In the genomic region with DNA sequence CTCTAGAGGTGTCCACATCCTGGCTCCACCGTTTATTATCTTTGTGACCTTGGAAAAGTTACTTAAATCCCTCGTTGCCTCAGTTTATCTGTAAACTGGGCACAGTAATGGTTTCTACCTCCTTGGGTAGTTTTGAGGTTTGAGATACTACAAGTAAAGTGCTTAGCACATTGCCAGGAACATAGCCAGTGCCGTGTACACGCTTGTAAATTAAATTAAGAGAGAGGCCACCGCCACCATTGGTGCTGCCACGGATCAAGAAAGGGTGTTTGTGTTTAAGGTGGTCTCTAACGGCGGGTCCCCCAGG, we compare ENCODE assay signal across 14 cellular contexts. TPM values are rescaled to one million over a fixed set of nuclear protein-coding genes. Genes with fewer than 3 reads are reported as not detected.
"Had no signal": no experiment of that assay in that cellular context is flagged by ENCODE, and none has a peak within 500 bp of the region (broad histone marks: within the 10 kb centered on the region; RNA-seq: fewer than 3 reads in every experiment).

No MANE protein-coding gene starts in this region.

- H3K4me3 Mint-ChIP-seq: activated CD4-positive, alpha-beta memory T cell treated with anti-CD3 and anti-CD28 coated beads, Interleukin-2, amount 10 ng/mL, durations not matched to agents 7 days and 5 days; activated T-helper 17 cell treated with anti-CD3 and anti-CD28 coated beads, Interleukin-2, amount 50 U/mL, for 72 hours; central memory CD8-positive, alpha-beta T cell; effector memory CD8-positive, alpha-beta T cell; naive B cell had no signal

- H3K27ac Mint-ChIP-seq: activated CD4-positive, alpha-beta memory T cell treated with anti-CD3 and anti-CD28 coated beads, Interleukin-2, amount 10 ng/mL, durations not matched to agents 7 days and 5 days; activated T-helper 17 cell treated with anti-CD3 and anti-CD28 coated beads, Interleukin-2, amount 50 U/mL, for 72 hours; effector memory CD8-positive, alpha-beta T cell had no signal

- H3K9me3 ChIP-seq: body of pancreas, thyroid gland, vagina had no signal

- H3K27ac ChIP-seq: body of pancreas, stomach, thyroid gland, vagina had no signal

- ATAC-seq: left cardiac atrium, right cardiac atrium had no signal

- DNase-seq: amniotic stem cell, left cardiac atrium, right cardiac atrium had no signal

- H3K27me3 ChIP-seq: thyroid gland, vagina had no signal

- H3K4me3 ChIP-seq: body of pancreas, lung, stomach, thyroid gland, vagina had no signal

- H3K36me3 ChIP-seq: stomach, thyroid gland, vagina had no signal

- H3K9me3 Mint-ChIP-seq: activated CD4-positive, alpha-beta memory T cell treated with anti-CD3 and anti-CD28 coated beads, Interleukin-2, amount 10 ng/mL, durations not matched to agents 7 days and 5 days; activated T-helper 17 cell treated with anti-CD3 and anti-CD28 coated beads, Interleukin-2, amount 50 U/mL, for 72 hours; central memory CD8-positive, alpha-beta T cell; effector memory CD8-positive, alpha-beta T cell had no signal

RNA-seq across cellular contexts. Expression of a gene that starts 5.8 kb away (rescaled TPM):
- total RNA-seq: left cardiac atrium, posterior vena cava, right cardiac atrium, stomach, thyroid gland, vagina had no signal
